13 cellular contexts compared by ENCODE assay signal in the genomic region with DNA sequence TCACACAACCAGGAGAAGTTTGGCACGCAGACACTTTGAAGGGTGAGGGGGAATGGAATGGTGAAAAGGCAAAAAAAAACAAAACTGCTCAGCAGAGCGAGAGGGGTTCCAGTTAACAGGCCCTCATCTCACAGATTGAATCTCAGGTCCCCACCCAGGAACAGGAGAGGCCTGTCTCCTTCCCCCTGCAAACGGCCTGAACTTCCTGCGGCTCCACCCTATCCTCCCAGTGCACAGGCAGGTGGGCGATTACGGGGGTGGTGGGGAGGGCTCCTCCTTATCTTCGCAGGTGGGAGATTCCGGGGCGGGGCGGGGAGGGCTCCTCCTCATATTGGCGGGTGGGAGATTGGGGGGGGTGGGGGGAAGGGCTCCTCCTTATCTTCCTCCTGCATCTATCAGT.
"Had no signal": no experiment of that assay in that cellular context is flagged by ENCODE, and none has a peak within 500 bp of the region (broad histone marks: within the 10 kb centered on the region; RNA-seq: fewer than 3 reads in every experiment).

No MANE protein-coding gene starts in this region.

- H3K27me3 ChIP-seq: gastroesophageal sphincter, hepatocyte, suprapubic skin had no signal

- H3K4me2 ChIP-seq: hepatocyte had no signal

- H3K9me3 ChIP-seq: suprapubic skin had no signal

- H2AFZ ChIP-seq: hepatocyte had no signal

- H3K9me3 Mint-ChIP-seq: activated naive CD4-positive, alpha-beta T cell treated with anti-CD3 and anti-CD28 coated beads, Interleukin-2, amount 10 ng/mL, durations not matched to agents 7 days and 5 days; activated T-helper 1 cell treated with anti-CD3 and anti-CD28 coated beads, Interleukin-12 subunit alpha, Interleukin-12 subunit beta, Interleukin-2, Interleukin-4 antibody, amounts not matched to agents 30 ng/mL and 10 ng/mL and 1 ng/mL, durations not matched to agents 14 hours and 24 hours and 36 hours; natural killer cell had no signal

- ATAC-seq: activated CD8-positive, alpha-beta T cell treated with anti-CD3 and anti-CD28 coated beads for 36 hours; gastroesophageal sphincter; natural killer cell; SK-N-SH treated with all-trans-retinoic acid at 6 μM for 48 hours; stimulated activated naive CD8-positive, alpha-beta T cell treated with anti-CD3 and anti-CD28 coated beads, Interleukin-15, Interleukin-2, amounts not matched to agents 100 U/mL and 50 U/mL, for 24 hours had no signal

- DNase-seq: activated CD4-positive, CD25-positive, alpha-beta regulatory T cell treated with anti-CD3 and anti-CD28 coated beads, Interleukin-2, amount 50 U/mL, for 72 hours; activated CD8-positive, alpha-beta T cell treated with anti-CD3 and anti-CD28 coated beads for 36 hours; activated naive CD4-positive, alpha-beta T cell treated with anti-CD3 and anti-CD28 coated beads, Interleukin-2, amount 10 ng/mL, durations not matched to agents 7 days and 5 days; immature natural killer cell; natural killer cell; stimulated activated CD4-positive, alpha-beta T cell treated with anti-CD3 and anti-CD28 coated beads, Interleukin-4, amount 100 ng/mL, for 1 hour; stimulated activated CD8-positive, alpha-beta memory T cell treated with anti-CD3 and anti-CD28 coated beads, Interleukin-4, amount 100 ng/mL, for 48 hours; stimulated activated naive CD8-positive, alpha-beta T cell treated with anti-CD3 and anti-CD28 coated beads, Interleukin-15, Interleukin-2, amounts not matched to agents 100 U/mL and 50 U/mL, for 24 hours had no signal

- H3K27ac ChIP-seq: gastroesophageal sphincter, hepatocyte, suprapubic skin had no signal

- H3K27me3 Mint-ChIP-seq: activated CD8-positive, alpha-beta T cell treated with anti-CD3 and anti-CD28 coated beads for 36 hours; activated naive CD4-positive, alpha-beta T cell treated with anti-CD3 and anti-CD28 coated beads, Interleukin-2, amount 10 ng/mL, durations not matched to agents 7 days and 5 days had no signal

- H3K36me3 ChIP-seq: gastroesophageal sphincter, suprapubic skin had no signal

- H3K4me1 Mint-ChIP-seq: immature natural killer cell, natural killer cell had no signal

- H3K4me3 Mint-ChIP-seq: activated CD8-positive, alpha-beta T cell treated with anti-CD3 and anti-CD28 coated beads for 36 hours; activated naive CD4-positive, alpha-beta T cell treated with anti-CD3 and anti-CD28 coated beads, Interleukin-2, amount 10 ng/mL, durations not matched to agents 7 days and 5 days; activated T-helper 1 cell treated with anti-CD3 and anti-CD28 coated beads, Interleukin-12 subunit alpha, Interleukin-12 subunit beta, Interleukin-2, Interleukin-4 antibody, amounts not matched to agents 30 ng/mL and 10 ng/mL and 1 ng/mL, durations not matched to agents 14 hours and 24 hours and 36 hours; immature natural killer cell; natural killer cell had no signal

- H3K4me3 ChIP-seq: gastroesophageal sphincter, hepatocyte, suprapubic skin had no signal

- H3K4me1 ChIP-seq: suprapubic skin had no signal

- H3K27ac Mint-ChIP-seq: activated CD8-positive, alpha-beta T cell treated with anti-CD3 and anti-CD28 coated beads for 36 hours; activated naive CD4-positive, alpha-beta T cell treated with anti-CD3 and anti-CD28 coated beads, Interleukin-2, amount 10 ng/mL, durations not matched to agents 7 days and 5 days; activated T-helper 1 cell treated with anti-CD3 and anti-CD28 coated beads, Interleukin-12 subunit alpha, Interleukin-12 subunit beta, Interleukin-2, Interleukin-4 antibody, amounts not matched to agents 30 ng/mL and 10 ng/mL and 1 ng/mL, durations not matched to agents 14 hours and 24 hours and 36 hours; immature natural killer cell; natural killer cell had no signal

- H3K36me3 Mint-ChIP-seq: activated naive CD4-positive, alpha-beta T cell treated with anti-CD3 and anti-CD28 coated beads, Interleukin-2, amount 10 ng/mL, durations not matched to agents 7 days and 5 days; immature natural killer cell; natural killer cell had no signal
